ENCODE assay signal across 22 cellular contexts in the genomic region with DNA sequence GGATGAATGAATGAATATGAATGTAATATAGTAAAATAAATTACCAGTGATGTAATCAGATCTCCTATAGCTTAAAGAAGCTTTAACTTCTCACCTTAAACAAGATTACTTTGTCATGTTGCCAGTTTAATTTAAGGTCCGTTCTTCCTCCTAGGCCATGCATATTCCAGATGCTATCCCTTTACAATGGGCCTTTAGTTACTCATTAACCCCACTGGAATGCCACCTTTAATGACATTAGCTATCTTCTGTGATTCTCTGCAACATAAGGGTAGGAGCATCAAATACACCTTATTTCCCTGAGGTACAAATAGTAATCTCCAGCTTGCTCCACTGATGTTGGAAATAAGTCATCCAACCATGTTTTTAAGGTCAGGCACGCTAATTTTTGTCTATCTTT.
DNase-seq lines count a peak whose midpoint lies in the region; ATAC-seq and TF ChIP-seq lines count a peak whose summit lies in the region.
"Had no signal": no experiment of that assay in that cellular context is flagged by ENCODE, and none has a peak within 500 bp of the region (broad histone marks: within the 10 kb centered on the region; RNA-seq: fewer than 3 reads in every experiment).

No MANE protein-coding gene starts in this region.

- DNase-seq in DMS53 (lab: John Stamatoyannopoulos, UW) (peak; percentile 65), LoVo (ENCODE audit: low spot score) (peak; percentile 83), hepatocyte (ENCODE audit: low spot score) (peak; percentile 48), renal cortical epithelial cell (ENCODE audit: low read depth) (peak; percentile 52), H9 (no peak)
- no peak for DNase-seq in central memory CD4-positive, alpha-beta T cell
- DNase-seq in activated naive CD4-positive, alpha-beta T cell treated with anti-CD3 and anti-CD28 coated beads for 36 hours, result no peak
- DNase-seq: DMS153; EL; NCI-H1048; NCI-H1436; NCI-H2029; NCI-H2171; NCI-H69; NK-92 treated with Interleukin-12 subunit alpha and Interleukin-12 subunit beta, amount 100 ng/mL, for 24 hours; SHP77 had no signal

- H3K4me3 ChIP-seq in hepatocyte, result no peak overlapping the region
- H3K4me3 ChIP-seq: GM12878, SK-N-MC had no signal

- no peak overlapping the region for H3K14ac ChIP-seq in H9 (ENCODE audit: insufficient read depth, low read length)

- H3K9ac ChIP-seq in H9 (ENCODE audit: extremely low read depth, insufficient read length, low read length), result no peak overlapping the region
- H3K9ac ChIP-seq: KMS-11 had no signal

- H3K9me3 Mint-ChIP-seq in H9, result no peaks in the 10 kb centered on the region
- H3K9me3 Mint-ChIP-seq in activated naive CD4-positive, alpha-beta T cell treated with anti-CD3 and anti-CD28 coated beads for 36 hours, result peaks cover 10% of the 10 kb centered on the region

- H3K27me3 ChIP-seq in hepatocyte (no peaks in the 10 kb centered on the region), H9 (ENCODE audit: insufficient read depth, low read length) (no peaks in the 10 kb centered on the region)

- H3K27ac ChIP-seq in hepatocyte (peak overlapping the region; percentile 33), H9 (ENCODE audit: insufficient read length, low read depth, low read length) (no peak overlapping the region)
- H3K27ac ChIP-seq: KMS-11, SK-N-MC had no signal

- no peak overlapping the region for H4K91ac ChIP-seq in H9 (ENCODE audit: insufficient read length, low read depth, low read length)

- H3K36me3 Mint-ChIP-seq in H9 (ENCODE audit: insufficient read depth in 1 of 3, low read depth in 3 of 3), result no peaks in the 10 kb centered on the region
- H3K36me3 Mint-ChIP-seq in activated naive CD4-positive, alpha-beta T cell treated with anti-CD3 and anti-CD28 coated beads for 36 hours (ENCODE audit: low read depth), result no peaks in the 10 kb centered on the region
- H3K36me3 Mint-ChIP-seq: CD14-positive monocyte had no signal

- H3K9me2 ChIP-seq in hepatocyte (replicated peaks; ENCODE audit: insufficient read depth), result no peaks in the 10 kb centered on the region

- H3K27me3 Mint-ChIP-seq in H9 (ENCODE audit: low read depth), result no peaks in the 10 kb centered on the region
- peaks cover 16% of the 10 kb centered on the region for H3K27me3 Mint-ChIP-seq in activated naive CD4-positive, alpha-beta T cell treated with anti-CD3 and anti-CD28 coated beads for 36 hours (ENCODE audit: low read depth)

- H3K4ac ChIP-seq in H9 (ENCODE audit: low read depth, low read length), result no peak overlapping the region

- H3K9me3 ChIP-seq in hepatocyte (ENCODE audit: low read depth), result no peaks in the 10 kb centered on the region
- no peaks in the 10 kb centered on the region for H3K9me3 ChIP-seq in H9 (ENCODE audit: control insufficient read depth, low read depth, low read length)

- WGBS in hepatocyte (ENCODE audit: low lambda C conversion rate, missing lambda C conversion rate), result 66% methylated on average over 2 of the region's 2 CpGs
- no CpG with 5 or more reads among the region's 2 CpGs for WGBS in H9 (ENCODE audit: extremely low coverage, insufficient read length, low lambda C conversion rate)

- no peak overlapping the region for H2BK5ac ChIP-seq in H9 (ENCODE audit: insufficient read length, low read length)

- CTCF ChIA-PET in activated naive CD4-positive, alpha-beta T cell treated with anti-CD3 and anti-CD28 coated beads for 36 hours (lab: Charles Lee), result no interaction called here

- H3K4me1 ChIP-seq in hepatocyte (ENCODE audit: insufficient read depth) (peaks cover 35% of the 10 kb centered on the region), H9 (ENCODE audit: insufficient read depth, low read length) (no peaks in the 10 kb centered on the region)

- H2BK12ac ChIP-seq in H9 (ENCODE audit: insufficient read length, low read depth, low read length), result no peak overlapping the region

- H4K20me1 ChIP-seq in hepatocyte (ENCODE audit: insufficient read depth, poor library complexity, severe bottlenecking) (no peaks in the 10 kb centered on the region), H9 (ENCODE audit: control insufficient read depth, insufficient read depth, insufficient read length) (no peaks in the 10 kb centered on the region)

- intact Hi-C loops in activated naive CD4-positive, alpha-beta T cell treated with anti-CD3 and anti-CD28 coated beads for 36 hours (cut with micrococcal nuclease), result no loop called here

- no peaks in the 10 kb centered on the region for H3K23me2 ChIP-seq in H9 (ENCODE audit: insufficient read length, low read depth, low read length, poor library complexity, severe bottlenecking)

- TF ChIP-seq CTCF in hepatocyte (IDR thresholded peaks at IDR 0.05; ENCODE audit: poor library complexity), result no peak
- no peak for TF ChIP-seq CTCF in H9 (conservative IDR thresholded peaks at IDR 0.05)

- H3K23ac ChIP-seq in H9 (ENCODE audit: insufficient read length, low read depth, low read length), result no peak overlapping the region

- H2BK15ac ChIP-seq in H9 (ENCODE audit: low read depth, low read length), result no peak overlapping the region

- H3K4me2 ChIP-seq in hepatocyte (no peak overlapping the region), H9 (ENCODE audit: insufficient read depth, insufficient read length, low read length) (no peak overlapping the region)
- H3K4me2 ChIP-seq: KMS-11 had no signal

- no peak overlapping the region for H3K18ac ChIP-seq in H9 (ENCODE audit: insufficient read length, low read depth, low read length)

- H3T11ph ChIP-seq in H9 (ENCODE audit: low read length), result no peak overlapping the region

- no peak overlapping the region for H3K4me3 Mint-ChIP-seq in H9
- H3K4me3 Mint-ChIP-seq in activated naive CD4-positive, alpha-beta T cell treated with anti-CD3 and anti-CD28 coated beads for 36 hours, result no peak overlapping the region
- H3K4me3 Mint-ChIP-seq: CD14-positive monocyte; T-helper 2 cell treated with Interferon-gamma antibody and Interleukin-4, amounts not matched to agents 5 μg/mL and 100 μg/mL, for 36 hours had no signal

- no peak overlapping the region for H3K27ac Mint-ChIP-seq in H9
- no peak overlapping the region for H3K27ac Mint-ChIP-seq in activated naive CD4-positive, alpha-beta T cell treated with anti-CD3 and anti-CD28 coated beads for 36 hours
- H3K27ac Mint-ChIP-seq: T-helper 2 cell treated with Interferon-gamma antibody and Interleukin-4, amounts not matched to agents 5 μg/mL and 100 μg/mL, for 36 hours had no signal

- H3K79me1 ChIP-seq in H9 (ENCODE audit: insufficient read depth, low read depth, low read length, poor library complexity, severe bottlenecking), result no peaks in the 10 kb centered on the region

- H4K5ac ChIP-seq in H9 (ENCODE audit: insufficient read length, low read depth, low read length), result no peak overlapping the region

- H4K8ac ChIP-seq in H9 (replicated peaks; ENCODE audit: insufficient read length, low read depth, low read length), result no peak overlapping the region

- ATAC-seq in HG02798 (IDR thresholded peaks at IDR 0.05; ENCODE audit: poor library complexity, unreplicated experiment), result no peak
- ATAC-seq: GM12878 had no signal

- peaks cover 7% of the 10 kb centered on the region in 2 experiments for H3K4me1 Mint-ChIP-seq in H9
- H3K4me1 Mint-ChIP-seq in activated naive CD4-positive, alpha-beta T cell treated with anti-CD3 and anti-CD28 coated beads for 36 hours (ENCODE audit: low read depth), result no peaks in the 10 kb centered on the region

- no peak overlapping the region for H2AK5ac ChIP-seq in H9 (ENCODE audit: insufficient read length, low read length)

- no peak overlapping the region for H3K56ac ChIP-seq in H9 (ENCODE audit: insufficient read length, low read depth, low read length)

- no peaks in the 10 kb centered on the region for H3K79me2 ChIP-seq in hepatocyte
- H3K79me2 ChIP-seq in H9 (ENCODE audit: insufficient read depth, low read length), result no peaks in the 10 kb centered on the region

- H2BK20ac ChIP-seq in H9 (ENCODE audit: low read depth, low read length, poor library complexity, severe bottlenecking), result no peak overlapping the region

- no peaks in the 10 kb centered on the region for H3K36me3 ChIP-seq in hepatocyte (replicated peaks; ENCODE audit: insufficient read depth, low read depth)

- H2BK120ac ChIP-seq in H9 (ENCODE audit: low read depth, low read length, poor library complexity, severe bottlenecking), result no peak overlapping the region

- H2AFZ ChIP-seq in hepatocyte (no peak overlapping the region), H9 (ENCODE audit: low read length) (no peak overlapping the region)

Comparison
In these comparisons a context has a peak if more than half of its experiments do, and no peak if none do; other contexts are left out.
1. DNase-seq: peak in DMS53 (single experiment), LoVo (single experiment), hepatocyte (single experiment) and renal cortical epithelial cell (single experiment); none in H9 (single experiment), central memory CD4-positive, alpha-beta T cell (single experiment) and activated naive CD4-positive, alpha-beta T cell treated with anti-CD3 and anti-CD28 coated beads for 36 hours (single experiment).